Comparison of ENCODE assay signal across 8 cellular contexts in the genomic region with DNA sequence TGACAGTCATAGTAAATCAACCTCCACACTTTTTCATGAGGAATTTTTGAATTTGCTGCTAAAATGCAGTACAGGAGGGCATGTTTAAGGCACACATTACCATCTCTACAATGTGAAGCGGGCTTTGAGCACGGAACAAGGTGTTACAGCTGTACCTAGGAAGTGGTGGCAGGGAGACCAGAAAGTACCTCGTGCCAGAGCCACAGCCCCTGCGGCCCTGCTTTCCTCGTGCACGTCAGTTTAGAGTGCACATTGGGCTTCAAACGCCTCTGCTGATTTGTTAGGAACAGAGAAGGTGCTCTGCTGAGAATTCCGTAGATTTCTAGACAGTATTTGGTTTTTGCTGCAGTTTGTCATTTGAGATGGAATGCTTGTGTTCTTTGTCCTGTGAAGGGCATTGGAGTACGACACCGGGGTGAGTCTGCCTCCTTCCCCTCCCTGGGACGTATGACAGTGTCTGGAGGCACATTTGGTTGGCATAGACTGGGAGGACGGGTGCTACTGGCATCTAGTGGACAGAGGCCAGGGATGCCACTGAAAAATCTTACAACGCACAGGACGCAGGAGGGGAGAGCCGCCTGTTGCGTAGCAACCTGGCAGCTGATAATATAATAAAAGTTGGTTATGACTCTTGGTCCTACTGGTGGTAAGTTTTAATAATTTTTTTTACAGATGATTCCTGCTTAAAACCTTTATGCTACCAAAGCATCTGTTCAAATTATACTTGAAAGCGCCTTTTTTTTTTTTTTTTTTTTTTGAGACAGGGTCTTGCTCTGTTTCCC. TPM values are rescaled to one million over a fixed set of nuclear protein-coding genes. Genes with fewer than 3 reads are reported as not detected.
A peak's percentile ranks its signal among the peaks of the same experiment; 100 is the strongest.
DNase-seq lines count a peak whose midpoint lies in the region; ATAC-seq, FAIRE-seq and TF ChIP-seq lines count a peak whose summit lies in the region.

No MANE protein-coding gene starts in this region.

- no peaks in the 10 kb centered on the region for H3K27me3 ChIP-seq in MG63
- H3K27me3 ChIP-seq in right cardiac atrium (ENCODE audit: control insufficient read depth, insufficient read depth): no peaks in the 10 kb centered on the region

- ATAC-seq in right cardiac atrium (peak; percentile 88 to 90), HG03135 (IDR thresholded peaks at IDR 0.05; ENCODE audit: unreplicated experiment) (no peak)

- 39% methylated on average over 17 of the region's 17 CpGs for WGBS in right cardiac atrium

- H3K9me3 ChIP-seq in MG63 (no peaks in the 10 kb centered on the region), right cardiac atrium (ENCODE audit: control insufficient read depth, low read length) (no peaks in the 10 kb centered on the region)

- H3K4me1 ChIP-seq in right cardiac atrium (ENCODE audit: control insufficient read depth, insufficient read depth, low read length): peaks cover 19% of the 10 kb centered on the region

- H3K36me3 ChIP-seq in MG63: peaks cover 10% of the 10 kb centered on the region

- no peak for FAIRE-seq in GM12892 (lab: Jason Lieb, UNC)

- H3K4me3 ChIP-seq in MG63 (no peak overlapping the region), right cardiac atrium (ENCODE audit: low read length) (no peak overlapping the region), skin epidermis (no peak overlapping the region)

- H3K27ac ChIP-seq in right cardiac atrium (ENCODE audit: low read length) (peak overlapping the region; percentile 91), skin epidermis (peak overlapping the region in 14 of 21 experiments; percentile 8 to 76 (median 52))

- TF ChIP-seq POLR2A in GM12892 (IDR thresholded peaks at IDR 0.05; ENCODE audit: low read depth, low read length): no peak

- intact Hi-C loops in right cardiac atrium (cut with DNase I): no loop called here

- DNase-seq in DMS114 treated with DMSO at 0.1 percent for 48 hours (lab: John Stamatoyannopoulos, UW; ENCODE audit: unreplicated experiment): peak; percentile 72
- DNase-seq in MG63: peak; percentile 59
- peak in 44 of 56 donors; percentile 9 to 76 (median 48) for DNase-seq in amygdala (lab: John Stamatoyannopoulos, UW)
- DNase-seq in right cardiac atrium: peak; percentile 51 to 79 (median 77)
- no peak for DNase-seq in NAMALWA (ENCODE audit: low spot score)
- no peak for DNase-seq in GM12892 (ENCODE audit: insufficient read length)

RNA-seq across cellular contexts. Expression of gene FOXK2, which starts 9.1 kb away (rescaled TPM):
- 42.6 and 48.5 TPM in 2 replicates for total RNA-seq in MG63 (2014; rRNA removed; shearing (Covaris generic); ENCODE audit: low replicate concordance)
- 10 to 100 TPM; 35.7 to 69.1 (median 41.6) TPM for total RNA-seq in right cardiac atrium
- 19.9 TPM for polyA plus RNA-seq in right cardiac atrium
- polyA plus RNA-seq in GM12892 (2012; ENCODE audit: missing spikeins): 22.8 TPM

Comparison
In these comparisons a context has a peak if more than half of its experiments do, and no peak if none do; other contexts are left out.
1. DNase-seq: peak in DMS114 treated with DMSO at 0.1 percent for 48 hours (single experiment), MG63 (single experiment), amygdala (44 of 56) and right cardiac atrium (3 of 3); none in NAMALWA (single experiment) and GM12892 (single experiment).